ENCODE assay signal across 12 cellular contexts in the genomic region with DNA sequence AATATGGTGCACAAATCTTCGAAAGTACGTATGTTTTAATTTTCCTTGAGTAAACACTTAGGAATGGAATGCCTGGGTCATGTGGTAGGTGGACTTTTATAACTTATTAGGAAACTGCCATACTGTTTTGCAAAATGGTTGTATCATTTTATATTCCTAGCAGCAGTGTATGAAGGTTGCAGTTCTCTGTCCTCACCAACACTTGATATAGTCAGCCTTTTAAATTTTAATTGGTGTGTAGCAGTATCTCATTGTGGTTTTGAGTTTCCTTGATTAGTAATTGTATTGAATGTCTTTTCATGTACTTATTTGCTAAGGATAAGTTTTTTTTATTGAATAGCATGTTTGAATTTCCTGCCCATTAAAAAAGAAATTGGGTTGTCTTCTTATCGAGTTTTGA. TPM values are rescaled to one million over a fixed set of nuclear protein-coding genes. Genes with fewer than 3 reads are reported as not detected.
DNase-seq lines count a peak whose midpoint lies in the region; ATAC-seq, FAIRE-seq and TF ChIP-seq lines count a peak whose summit lies in the region.
"Had no signal": no experiment of that assay in that cellular context is flagged by ENCODE, and none has a peak within 500 bp of the region (broad histone marks: within the 10 kb centered on the region; RNA-seq: fewer than 3 reads in every experiment).

No MANE protein-coding gene starts in this region.

- no peaks in the 10 kb centered on the region for H3K79me2 ChIP-seq in H9 (ENCODE audit: insufficient read depth, low read length)

- H3K9ac ChIP-seq in BLaER1 (no peak overlapping the region), H9 (ENCODE audit: extremely low read depth, insufficient read length, low read length) (no peak overlapping the region)

- TF ChIP-seq CTCF in H9 (conservative IDR thresholded peaks at IDR 0.05) (no peak), psoas muscle (IDR thresholded peaks at IDR 0.05) (no peak)

- H3K4me3 Mint-ChIP-seq in H9: peak overlapping the region; percentile 72 to 85; a peak in 4 of 5 replicates
- H3K4me3 Mint-ChIP-seq in activated CD4-positive, alpha-beta memory T cell treated with anti-CD3 and anti-CD28 coated beads, Interleukin-2, amount 10 ng/mL, durations not matched to agents 7 days and 5 days: peak overlapping the region; percentile 80

- no peak overlapping the region for H2BK15ac ChIP-seq in H9 (ENCODE audit: low read depth, low read length)

- FAIRE-seq in GM19239 (lab: Jason Lieb, UNC): no peak

- no CpG with 5 or more reads among the region's 3 CpGs for WGBS in H9 (ENCODE audit: extremely low coverage, insufficient read length, low lambda C conversion rate)
- WGBS in psoas muscle, 3 donors: 85 to 96% (median 94%) methylated on average over 3 of the region's 3 CpGs

- H3K27ac ChIP-seq in BLaER1: no peak overlapping the region
- H3K27ac ChIP-seq in H9 (ENCODE audit: insufficient read length, low read depth, low read length): no peak overlapping the region
- H3K27ac ChIP-seq in psoas muscle: no peak overlapping the region

- no peak overlapping the region for H3K4ac ChIP-seq in H9 (ENCODE audit: low read depth, low read length)

- POLR2A ChIA-PET in activated CD4-positive, alpha-beta memory T cell treated with anti-CD3 and anti-CD28 coated beads, Interleukin-2, amount 10 ng/mL, durations not matched to agents 7 days and 5 days (lab: Charles Lee): no interaction called here

- H2BK20ac ChIP-seq in H9 (ENCODE audit: low read depth, low read length, poor library complexity, severe bottlenecking): no peak overlapping the region

- CTCF ChIA-PET in activated CD4-positive, alpha-beta memory T cell treated with anti-CD3 and anti-CD28 coated beads, Interleukin-2, amount 10 ng/mL, durations not matched to agents 7 days and 5 days (lab: Charles Lee): no interaction called here

- H3K27me3 Mint-ChIP-seq in H9 (ENCODE audit: low read depth): peaks cover under 1% of the 10 kb centered on the region; the same call in 1 of the 2 replicates
- H3K27me3 Mint-ChIP-seq in activated CD4-positive, alpha-beta memory T cell treated with anti-CD3 and anti-CD28 coated beads, Interleukin-2, amount 10 ng/mL, durations not matched to agents 7 days and 5 days: no peaks in the 10 kb centered on the region

- no peak overlapping the region for H3K23ac ChIP-seq in H9 (ENCODE audit: insufficient read length, low read depth, low read length)

- intact Hi-C loops in left colon (cut with DNase I, micrococcal nuclease): no loop called here
- intact Hi-C loops in psoas muscle (cut with DNase I): loop anchor here in 1 of 2 donors (10.0 kb wide), 1 partner anchor 334 kb away; no protein-coding TSS in a partner anchor

- H3K4me2 ChIP-seq in BLaER1 (peak overlapping the region; percentile 89), H9 (ENCODE audit: insufficient read depth, insufficient read length, low read length) (no peak overlapping the region)

- H3K36me3 ChIP-seq in BLaER1 (peaks cover 15% of the 10 kb centered on the region), psoas muscle (ENCODE audit: insufficient read depth in 1 of 2, low read depth in 1 of 2) (peaks cover 0 to 18% of the 10 kb centered on the region in 2 donors)

- ATAC-seq in GM18519 (IDR thresholded peaks at IDR 0.05; ENCODE audit: low FRiP score, unreplicated experiment) (no peak), left colon (no peak), psoas muscle (no peak)
- ATAC-seq: left ventricle myocardium superior; stimulated activated naive B cell treated with anti-CD40 and anti-IgM and Interleukin-4, amounts not matched to agents 10 μg/mL and 1 μg/mL and 100 μg/mL, for 72 hours had no signal

- H3K4me3 ChIP-seq in BLaER1 (no peak overlapping the region), psoas muscle (no peak overlapping the region)

- H4K91ac ChIP-seq in H9 (ENCODE audit: insufficient read length, low read depth, low read length): no peak overlapping the region

- no peak overlapping the region for H2BK12ac ChIP-seq in H9 (ENCODE audit: insufficient read length, low read depth, low read length)

- H2AFZ ChIP-seq in H9 (ENCODE audit: low read length): no peak overlapping the region

- no peak overlapping the region for H3K27ac Mint-ChIP-seq in H9
- no peak overlapping the region for H3K27ac Mint-ChIP-seq in activated CD4-positive, alpha-beta memory T cell treated with anti-CD3 and anti-CD28 coated beads, Interleukin-2, amount 10 ng/mL, durations not matched to agents 7 days and 5 days

- no peaks in the 10 kb centered on the region for H3K79me1 ChIP-seq in H9 (ENCODE audit: insufficient read depth, low read depth, low read length, poor library complexity, severe bottlenecking)

- no peak overlapping the region for H4K5ac ChIP-seq in H9 (ENCODE audit: insufficient read length, low read depth, low read length)

- H3K27me3 ChIP-seq in BLaER1: no peaks in the 10 kb centered on the region
- H3K27me3 ChIP-seq in H9 (ENCODE audit: insufficient read depth, low read length): no peaks in the 10 kb centered on the region
- H3K27me3 ChIP-seq in psoas muscle (ENCODE audit: insufficient read depth in 3 of 3, low read length in 2 of 3): no peaks in the 10 kb centered on the region

- no peak overlapping the region for H3K56ac ChIP-seq in H9 (ENCODE audit: insufficient read length, low read depth, low read length)

- H3K14ac ChIP-seq in H9 (ENCODE audit: insufficient read depth, low read length): no peak overlapping the region

- H3K9me3 ChIP-seq in BLaER1 (no peaks in the 10 kb centered on the region), H9 (ENCODE audit: control insufficient read depth, low read depth, low read length) (no peaks in the 10 kb centered on the region), psoas muscle (no peaks in the 10 kb centered on the region)

- H3K4me1 Mint-ChIP-seq in H9: peaks cover 48 to 51% of the 10 kb centered on the region in 2 experiments
- H3K4me1 Mint-ChIP-seq in activated CD4-positive, alpha-beta memory T cell treated with anti-CD3 and anti-CD28 coated beads, Interleukin-2, amount 10 ng/mL, durations not matched to agents 7 days and 5 days: peaks cover 16% of the 10 kb centered on the region

- no peak overlapping the region for H2BK5ac ChIP-seq in H9 (ENCODE audit: insufficient read length, low read length)

- peaks cover 0 to 2% of the 10 kb centered on the region in 2 experiments; a peak in 1 of 5 replicates for H3K9me3 Mint-ChIP-seq in H9
- H3K9me3 Mint-ChIP-seq in activated CD4-positive, alpha-beta memory T cell treated with anti-CD3 and anti-CD28 coated beads, Interleukin-2, amount 10 ng/mL, durations not matched to agents 7 days and 5 days: no peaks in the 10 kb centered on the region

- H3K23me2 ChIP-seq in H9 (ENCODE audit: insufficient read length, low read depth, low read length, poor library complexity, severe bottlenecking): peaks cover 4% of the 10 kb centered on the region

- H2BK120ac ChIP-seq in H9 (ENCODE audit: low read depth, low read length, poor library complexity, severe bottlenecking): no peak overlapping the region

- no peak for DNase-seq in H9
- no peak for DNase-seq in activated CD4-positive, alpha-beta memory T cell treated with anti-CD3 and anti-CD28 coated beads, Interleukin-2, amount 10 ng/mL, durations not matched to agents 7 days and 5 days
- DNase-seq in iris pigment epithelial cell (ENCODE audit: low read depth): peak; percentile 24
- no peak for DNase-seq in left colon
- DNase-seq in psoas muscle: no peak
- no peak for DNase-seq in GM19239 (ENCODE audit: insufficient read length, low spot score)
- DNase-seq: effector memory CD4-positive, alpha-beta T cell; left ventricle myocardium superior; RPMI8226; stimulated activated naive B cell treated with anti-CD40 and anti-IgM and Interleukin-4, amounts not matched to agents 10 μg/mL and 1 μg/mL and 100 μg/mL, for 72 hours had no signal

- no peaks in the 10 kb centered on the region for H4K20me1 ChIP-seq in BLaER1
- H4K20me1 ChIP-seq in H9 (ENCODE audit: control insufficient read depth, insufficient read depth, insufficient read length): no peaks in the 10 kb centered on the region

- no peak overlapping the region for H4K8ac ChIP-seq in H9 (replicated peaks; ENCODE audit: insufficient read length, low read depth, low read length)

- H3K36me3 Mint-ChIP-seq in H9 (ENCODE audit: insufficient read depth in 1 of 3, low read depth in 3 of 3): peaks cover 7 to 14% (median 12%) of the 10 kb centered on the region in 3 experiments; a peak in 6 of 7 replicates
- peaks cover 5% of the 10 kb centered on the region for H3K36me3 Mint-ChIP-seq in activated CD4-positive, alpha-beta memory T cell treated with anti-CD3 and anti-CD28 coated beads, Interleukin-2, amount 10 ng/mL, durations not matched to agents 7 days and 5 days (ENCODE audit: low read depth)

- H3K4me1 ChIP-seq in BLaER1: peaks cover 37% of the 10 kb centered on the region
- peaks cover 20% of the 10 kb centered on the region; the same call in 1 of the 2 replicates for H3K4me1 ChIP-seq in H9 (ENCODE audit: insufficient read depth, low read length)
- H3K4me1 ChIP-seq in psoas muscle: peaks cover 14% of the 10 kb centered on the region

- no peak overlapping the region for H3T11ph ChIP-seq in H9 (ENCODE audit: low read length)

- no peak overlapping the region for H3K18ac ChIP-seq in H9 (ENCODE audit: insufficient read length, low read depth, low read length)

- H2AK5ac ChIP-seq in H9 (ENCODE audit: insufficient read length, low read length): no peak overlapping the region

RNA-seq across cellular contexts. Expression of a gene that starts 0.9 kb away (rescaled TPM):
- total RNA-seq in H9 (2021) (39.1 and 39.7 TPM in 2 replicates), left colon (10 to 100 TPM; 67.6 to 78.2 TPM), psoas muscle (100 to 1,000 TPM in 2 of 4 donors, 10 to 100 TPM in 2; 58.9 to 133 (median 95.2) TPM)
- total RNA-seq in activated CD4-positive, alpha-beta memory T cell treated with anti-CD3 and anti-CD28 coated beads, Interleukin-2, amount 10 ng/mL, durations not matched to agents 7 days and 5 days: 10 to 100 TPM; 37.2 to 38.6 TPM
- polyA plus RNA-seq in psoas muscle: 10 to 100 TPM; 53.9 to 92.5 (median 78.3) TPM
